19 cellular contexts compared by ENCODE assay signal in genomic region chr12:22692964-22693555, GRCh38.
DNase-seq lines count a peak whose midpoint lies in the region; ATAC-seq and TF ChIP-seq lines count a peak whose summit lies in the region.
"Had no signal": no experiment of that assay in that cellular context is flagged by ENCODE, and none has a peak within 500 bp of the region (broad histone marks: within the 10 kb centered on the region; RNA-seq: fewer than 3 reads in every experiment).

No MANE protein-coding gene starts in this region.

- WGBS in upper lobe of left lung, 2 donors: 96 to 97% methylated on average over 16 to 18 of the region's 38 CpGs
- 96 to 98% methylated on average over 15 to 18 of the region's 38 CpGs for WGBS in tibial nerve, 2 donors

- peaks cover 6% of the 10 kb centered on the region for H3K36me3 Mint-ChIP-seq in activated CD4-positive, alpha-beta T cell treated with anti-CD3 and anti-CD28 coated beads for 36 hours (ENCODE audit: low read depth)
- H3K36me3 Mint-ChIP-seq in WTC11: peaks cover 46% of the 10 kb centered on the region

- CTCF ChIA-PET in activated CD4-positive, alpha-beta T cell treated with anti-CD3 and anti-CD28 coated beads for 36 hours (lab: Charles Lee): no interaction called here
- CTCF ChIA-PET in WTC11 (lab: Charles Lee): no interaction called here

- TF ChIP-seq EP300 in upper lobe of left lung (IDR thresholded peaks at IDR 0.05) (no peak), tibial nerve (IDR thresholded peaks at IDR 0.05) (no peak)

- H3K4me3 ChIP-seq in left lung (no peak overlapping the region), upper lobe of left lung (no peak overlapping the region), colonic mucosa (no peak overlapping the region), tibial nerve (no peak overlapping the region)
- H3K4me3 ChIP-seq: BLaER1, Peyer's patch had no signal

- no peak overlapping the region for H3K4me3 Mint-ChIP-seq in activated CD4-positive, alpha-beta T cell treated with anti-CD3 and anti-CD28 coated beads for 36 hours
- no peak overlapping the region for H3K4me3 Mint-ChIP-seq in WTC11
- H3K4me3 Mint-ChIP-seq: CD8-positive, alpha-beta T cell; IgD-negative memory B cell had no signal

- peaks cover 3% of the 10 kb centered on the region for H3K9me3 Mint-ChIP-seq in activated CD4-positive, alpha-beta T cell treated with anti-CD3 and anti-CD28 coated beads for 36 hours (ENCODE audit: low read depth)
- H3K9me3 Mint-ChIP-seq in WTC11: peaks cover 46% of the 10 kb centered on the region
- H3K9me3 Mint-ChIP-seq: CD8-positive, alpha-beta T cell had no signal

- H3K4me1 ChIP-seq in left lung (peaks cover 0 to 17% of the 10 kb centered on the region in 2 donors), upper lobe of left lung (no peaks in the 10 kb centered on the region), colonic mucosa (no peaks in the 10 kb centered on the region), tibial nerve (peaks cover 0 to 3% (median under 1%) of the 10 kb centered on the region in 4 donors)
- H3K4me1 ChIP-seq: Peyer's patch had no signal

- no peak overlapping the region for H3K27ac Mint-ChIP-seq in activated CD4-positive, alpha-beta T cell treated with anti-CD3 and anti-CD28 coated beads for 36 hours
- H3K27ac Mint-ChIP-seq in WTC11: no peak overlapping the region
- H3K27ac Mint-ChIP-seq: CD8-positive, alpha-beta T cell had no signal

- H3K27ac ChIP-seq in left lung (no peak overlapping the region), upper lobe of left lung (no peak overlapping the region), colonic mucosa (no peak overlapping the region), tibial nerve (no peak overlapping the region)
- H3K27ac ChIP-seq: BLaER1, Peyer's patch had no signal

- no peaks in the 10 kb centered on the region for H3K27me3 Mint-ChIP-seq in activated CD4-positive, alpha-beta T cell treated with anti-CD3 and anti-CD28 coated beads for 36 hours
- H3K27me3 Mint-ChIP-seq in WTC11 (ENCODE audit: low read depth): no peaks in the 10 kb centered on the region
- H3K27me3 Mint-ChIP-seq: IgD-negative memory B cell had no signal

- H3K9me3 ChIP-seq in left lung: peaks cover 0 to 7% of the 10 kb centered on the region in 2 donors
- H3K9me3 ChIP-seq in upper lobe of left lung: peaks cover 0 to 8% (median 0%) of the 10 kb centered on the region in 4 donors
- no peaks in the 10 kb centered on the region for H3K9me3 ChIP-seq in colonic mucosa
- H3K9me3 ChIP-seq in tibial nerve: peaks cover 0 to 10% (median 0%) of the 10 kb centered on the region in 4 donors

- H3K36me3 ChIP-seq in left lung (no peaks in the 10 kb centered on the region), upper lobe of left lung (no peaks in the 10 kb centered on the region), colonic mucosa (no peaks in the 10 kb centered on the region), tibial nerve (peaks cover 0 to 4% (median 0%) of the 10 kb centered on the region in 3 donors)
- H3K36me3 ChIP-seq: Peyer's patch had no signal

- POLR2A ChIA-PET in activated CD4-positive, alpha-beta T cell treated with anti-CD3 and anti-CD28 coated beads for 36 hours (lab: Charles Lee): no interaction called here
- POLR2A ChIA-PET in WTC11 (lab: Charles Lee): no interaction called here

- H3K27me3 ChIP-seq in left lung (no peaks in the 10 kb centered on the region), upper lobe of left lung (no peaks in the 10 kb centered on the region), colonic mucosa (no peaks in the 10 kb centered on the region), tibial nerve (no peaks in the 10 kb centered on the region)
- H3K27me3 ChIP-seq: BLaER1, Peyer's patch had no signal

- peak; percentile 7 for DNase-seq in activated CD4-positive, alpha-beta T cell treated with anti-CD3 and anti-CD28 coated beads for 36 hours
- no peak for DNase-seq in activated CD4-positive, alpha-beta T cell treated with anti-CD3 and anti-CD28 coated beads for 4 hours
- DNase-seq in WTC11 (ENCODE audit: low spot score): no peak
- peak in 1 of 2 donors; percentile 78 for DNase-seq in left lung
- peak in 1 of 2 donors; percentile 78 for DNase-seq in upper lobe of left lung
- no peak for DNase-seq in colonic mucosa
- DNase-seq in tibial nerve (ENCODE audit: low spot score in 2 of 2): no peak
- DNase-seq: 8988T; CD8-positive, alpha-beta T cell; GDM1; GOT3; NCI-H187; NCI-H226; NCI-H524 treated with DMSO at 0.1 percent for 48 hours; SHP77 had no signal

- no peaks in the 10 kb centered on the region for H3K4me1 Mint-ChIP-seq in activated CD4-positive, alpha-beta T cell treated with anti-CD3 and anti-CD28 coated beads for 36 hours
- H3K4me1 Mint-ChIP-seq in WTC11: peaks cover 17% of the 10 kb centered on the region

- no peak overlapping the region for H3K9ac ChIP-seq in colonic mucosa (ENCODE audit: low read depth in 2 of 2, low read length in 2 of 2)
- H3K9ac ChIP-seq: BLaER1 had no signal

- TF ChIP-seq POLR2A in upper lobe of left lung (IDR thresholded peaks at IDR 0.05) (no peak), tibial nerve (IDR thresholded peaks at IDR 0.05) (no peak)

- TF ChIP-seq CTCF in WTC11 (IDR thresholded peaks at IDR 0.05) (no peak), left lung (IDR thresholded peaks at IDR 0.05) (no peak), upper lobe of left lung (IDR thresholded peaks at IDR 0.05) (no peak), colonic mucosa (IDR thresholded peaks at IDR 0.05) (no peak), tibial nerve (IDR thresholded peaks at IDR 0.05) (no peak)

- ATAC-seq in activated CD4-positive, alpha-beta T cell treated with anti-CD3 and anti-CD28 coated beads for 36 hours: no peak
- ATAC-seq in WTC11 (no peak; the same call in 1 of the 2 replicates), left lung (peak; percentile 16), upper lobe of left lung (ENCODE audit: low FRiP score in 2 of 2) (peak; percentile 41 to 49), HG03025 (IDR thresholded peaks at IDR 0.05; ENCODE audit: low FRiP score, unreplicated experiment) (no peak)
- ATAC-seq: CD8-positive, alpha-beta T cell had no signal

- intact Hi-C loops in activated CD4-positive, alpha-beta T cell treated with anti-CD3 and anti-CD28 coated beads for 36 hours (cut with DNase I, micrococcal nuclease): no loop called here
- intact Hi-C loops in left lung (cut with DNase I): no loop called here
- intact Hi-C loops in colonic mucosa (cut with DNase I): no loop called here

TF ChIP-seq in WTC11, 78 proteins besides CTCF, POLR2A, EP300 and RAD21:
- TF ChIP-seq FOXP1 (CRISPR knock-in tag; IDR thresholded peaks at IDR 0.05; ENCODE audit: borderline replicate concordance): 0 out of 2 replicates have a peak, but pooled peaks have one; percentile 29
- no peak for TF ChIP-seq ZNF138 (CRISPR knock-in tag; conservative IDR thresholded peaks at IDR 0.05)

Comparison
In these comparisons a context has a peak if more than half of its experiments do, and no peak if none do; other contexts are left out.
1. ATAC-seq: peak in left lung (single experiment) and upper lobe of left lung (2 of 2); none in activated CD4-positive, alpha-beta T cell treated with anti-CD3 and anti-CD28 coated beads for 36 hours (single experiment), WTC11 (single experiment) and HG03025 (single experiment).